ENCODE assay signal across 29 cellular contexts in genomic region chr14:31660728-31661127, GRCh38.
"Had no signal": no experiment of that assay in that cellular context is flagged by ENCODE, and none has a peak within 500 bp of the region (broad histone marks: within the 10 kb centered on the region; RNA-seq: fewer than 3 reads in every experiment).

No MANE protein-coding gene starts in this region.

- H3K4me1 ChIP-seq: neural progenitor cell, parathyroid adenoma, psoas muscle, right lobe of liver, spleen, suprapubic skin, testis, tibial artery, upper lobe of right lung, uterus had no signal

- H3K9me3 ChIP-seq: ovary, psoas muscle, right lobe of liver, sigmoid colon, testis, transverse colon, upper lobe of right lung, uterus had no signal

- H3K9ac ChIP-seq: neural progenitor cell, parathyroid adenoma had no signal

- H3K27ac ChIP-seq: neural progenitor cell, ovary, parathyroid adenoma, psoas muscle, right lobe of liver, sigmoid colon, skin epidermis, spleen, suprapubic skin, testis, tibial artery, transverse colon, upper lobe of right lung, uterus had no signal

- H3K36me3 ChIP-seq: neural progenitor cell, ovary, right lobe of liver, sigmoid colon, suprapubic skin, tibial artery, transverse colon, upper lobe of right lung, uterus had no signal

- H3K4me2 ChIP-seq: neural progenitor cell, smooth muscle cell had no signal

- ATAC-seq: natural killer cell; psoas muscle; right cardiac atrium; right lobe of liver; stimulated activated memory B cell treated with anti-CD40 and anti-IgM and Interleukin-4, amounts not matched to agents 10 μg/mL and 1 μg/mL and 100 μg/mL, for 72 hours; stimulated activated naive CD8-positive, alpha-beta T cell treated with anti-CD3 and anti-CD28 coated beads, Interleukin-15, amount 100 ng/mL, for 72 hours; stimulated activated naive CD8-positive, alpha-beta T cell treated with anti-CD3 and anti-CD28 coated beads, Interleukin-15, Interleukin-2, amounts not matched to agents 100 U/mL and 50 U/mL, for 24 hours; upper lobe of right lung had no signal

- H2AFZ ChIP-seq: neural progenitor cell, parathyroid adenoma had no signal

- DNase-seq: natural killer cell; occipital lobe; ovary; posterior cingulate gyrus; psoas muscle; right cardiac atrium; right lobe of liver; sigmoid colon; spleen; stimulated activated CD4-positive, alpha-beta T cell treated with anti-CD3 and anti-CD28 coated beads, Interleukin-12 subunit alpha, Interleukin-12 subunit beta, amount 100 ng/mL, for 4 hours; stimulated activated CD4-positive, alpha-beta T cell treated with anti-CD3 and anti-CD28 coated beads, Interleukin-1b, Interleukin-23, amount 100 ng/mL, for 48 hours; stimulated activated CD4-positive, alpha-beta T cell treated with anti-CD3 and anti-CD28 coated beads, Interleukin-4, amount 100 ng/mL, for 1 hour; stimulated activated CD4-positive, alpha-beta T cell treated with anti-CD3 and anti-CD28 coated beads, Interleukin-4, amount 100 ng/mL, for 4 hours; stimulated activated CD8-positive, alpha-beta memory T cell treated with anti-CD3 and anti-CD28 coated beads, Interleukin-4, amount 100 ng/mL, for 48 hours; stimulated activated naive CD4-positive, alpha-beta T cell; stimulated activated naive CD8-positive, alpha-beta T cell treated with anti-CD3 and anti-CD28 coated beads, Interleukin-15, amount 100 ng/mL, for 72 hours; stimulated activated naive CD8-positive, alpha-beta T cell treated with anti-CD3 and anti-CD28 coated beads, Interleukin-15, Interleukin-2, amounts not matched to agents 100 U/mL and 50 U/mL, for 24 hours; substantia nigra; testis; tibial artery; transverse colon; upper lobe of right lung; uterus had no signal

- H3K4me3 ChIP-seq: neural progenitor cell, ovary, psoas muscle, right lobe of liver, sigmoid colon, skin epidermis, smooth muscle cell, spleen, suprapubic skin, testis, tibial artery, transverse colon, upper lobe of right lung, uterus had no signal

- H3K27me3 ChIP-seq: neural progenitor cell, ovary, right lobe of liver, sigmoid colon, spleen, suprapubic skin, testis, tibial artery, transverse colon, upper lobe of right lung, uterus had no signal
